ENCODE assay signal across 14 cellular contexts in genomic region chr2:96952976-96953610, GRCh38. TPM values are rescaled to one million over a fixed set of nuclear protein-coding genes. Genes with fewer than 3 reads are reported as not detected.
DNase-seq lines count a peak whose midpoint lies in the region; ATAC-seq, FAIRE-seq and TF ChIP-seq lines count a peak whose summit lies in the region.
"Had no signal": no experiment of that assay in that cellular context is flagged by ENCODE, and none has a peak within 500 bp of the region (broad histone marks: within the 10 kb centered on the region; RNA-seq: fewer than 3 reads in every experiment).

No MANE protein-coding gene starts in this region.

- no peaks in the 10 kb centered on the region for H3K36me3 Mint-ChIP-seq in CD14-positive monocyte
- H3K36me3 Mint-ChIP-seq: CD4-positive, CD25-positive, alpha-beta regulatory T cell had no signal

- no peaks in the 10 kb centered on the region for H3K27me3 ChIP-seq in gastroesophageal sphincter

- peak overlapping the region in 1 of 2 donors; percentile 58 for H3K4me3 Mint-ChIP-seq in CD14-positive monocyte
- H3K4me3 Mint-ChIP-seq: CD4-positive, CD25-positive, alpha-beta regulatory T cell had no signal

- ATAC-seq in gastroesophageal sphincter (peak; percentile 86), HG02938 (IDR thresholded peaks at IDR 0.05; ENCODE audit: unreplicated experiment) (no peak)

- TF ChIP-seq CTCF in CD14-positive monocyte (IDR thresholded peaks at IDR 0.05) (no peak), gastroesophageal sphincter (IDR thresholded peaks at IDR 0.05) (no peak)

- H3K27me3 Mint-ChIP-seq in CD14-positive monocyte (ENCODE audit: low read depth in 3 of 3), result peaks cover 29 to 54% (median 37%) of the 10 kb centered on the region in 3 donors

- peaks cover 0 to 8% (median 0%) of the 10 kb centered on the region in 7 donors for H3K9me3 Mint-ChIP-seq in CD14-positive monocyte
- H3K9me3 Mint-ChIP-seq: CD4-positive, CD25-positive, alpha-beta regulatory T cell had no signal

- peaks cover 8 to 64% (median 44%) of the 10 kb centered on the region in 3 donors for H3K4me1 ChIP-seq in gastroesophageal sphincter

- no peaks in the 10 kb centered on the region for H3K36me3 ChIP-seq in gastroesophageal sphincter
- H3K36me3 ChIP-seq: neutrophil had no signal

- no peak for FAIRE-seq in GM12891 (lab: Jason Lieb, UNC)

- no peaks in the 10 kb centered on the region for H3K9me3 ChIP-seq in gastroesophageal sphincter
- H3K9me3 ChIP-seq: neutrophil had no signal

- H3K27ac Mint-ChIP-seq in CD14-positive monocyte, result peak overlapping the region in 1 of 7 donors; percentile 16
- H3K27ac Mint-ChIP-seq: CD4-positive, CD25-positive, alpha-beta regulatory T cell had no signal

- 15 to 32% methylated on average over 6 to 7 of the region's 11 CpGs for WGBS in gastroesophageal sphincter (ENCODE audit: low coverage in 1 of 2), 2 donors

- DNase-seq in CD14-positive monocyte (ENCODE audit: low spot score) (peak; percentile 21), pons (ENCODE audit: low spot score) (peak; percentile 67), NCI-H1417 (lab: John Stamatoyannopoulos, UW) (no peak), T-helper 2 cell (no peak), GM12891 (ENCODE audit: insufficient read length, low spot score) (no peak)
- DNase-seq: activated effector memory CD4-positive, alpha-beta T cell treated with Interleukin-2 at 50 U/mL for 16 hours; CD4-positive, CD25-positive, alpha-beta regulatory T cell; GOT3; Kasumi-1; RPMI8226 had no signal

- intact Hi-C loops in CD14-positive monocyte (cut with micrococcal nuclease), result no loop called here

- peaks cover 17% of the 10 kb centered on the region for H3K4me1 Mint-ChIP-seq in CD14-positive monocyte

- no peak for TF ChIP-seq EP300 in gastroesophageal sphincter (IDR thresholded peaks at IDR 0.05)

- TF ChIP-seq POLR2A in gastroesophageal sphincter (IDR thresholded peaks at IDR 0.05) (no peak), GM12891 (IDR thresholded peaks at IDR 0.05; ENCODE audit: low read depth, low read length) (no peak)

- H3K27ac ChIP-seq in angular gyrus (ENCODE audit: low read depth, low read length) (peak overlapping the region; percentile 51), gastroesophageal sphincter (peak overlapping the region; percentile 44 to 85 (median 78))
- H3K27ac ChIP-seq: neutrophil had no signal

- no peak overlapping the region for H3K4me3 ChIP-seq in gastroesophageal sphincter

TF ChIP-seq in GM12891, 5 proteins besides CTCF, POLR2A, EP300 and RAD21:
- TF ChIP-seq POU2F2 (IDR thresholded peaks at IDR 0.05; ENCODE audit: low read depth, low read length), result no peak
- no peak for TF ChIP-seq POLR2AphosphoS5 (IDR thresholded peaks at IDR 0.05; ENCODE audit: low read depth, low read length)
- TF ChIP-seq SPI1 (IDR thresholded peaks at IDR 0.05; ENCODE audit: low read depth, low read length), result no peak
- no peak for TF ChIP-seq TAF1 (IDR thresholded peaks at IDR 0.05; ENCODE audit: low read depth, low read length)
- no peak for TF ChIP-seq PAX5 (IDR thresholded peaks at IDR 0.05; ENCODE audit: insufficient read depth, low read length, severe bottlenecking)

RNA-seq across cellular contexts. Expression of gene FAM178B, which starts 33.3 kb away (rescaled TPM):
- polyA plus RNA-seq in CD14-positive monocyte, result not detected
- 1 to 10 TPM in 1 of 4 donors, not detected in 3; 2.5 TPM for total RNA-seq in gastroesophageal sphincter
- not detected for polyA plus RNA-seq in GM12891 (2012; ENCODE audit: low read depth, missing spikeins)
- total RNA-seq: CD4-positive, CD25-positive, alpha-beta regulatory T cell had no signal

Comparison
In these comparisons a context has a peak if more than half of its experiments do, and no peak if none do; other contexts are left out.
1. DNase-seq: peak in CD14-positive monocyte (single experiment) and pons (single experiment); none in NCI-H1417 (0 of 3), T-helper 2 cell (0 of 5) and GM12891 (single experiment).